Comparison of ENCODE assay signal across 12 cellular contexts in genomic region chr17:73492802-73493139, GRCh38.
A peak's percentile ranks its signal among the peaks of the same experiment; 100 is the strongest.
DNase-seq lines count a peak whose midpoint lies in the region; ATAC-seq and TF ChIP-seq lines count a peak whose summit lies in the region.
"Had no signal": no experiment of that assay in that cellular context is flagged by ENCODE, and none has a peak within 500 bp of the region (broad histone marks: within the 10 kb centered on the region; RNA-seq: fewer than 3 reads in every experiment).

No MANE protein-coding gene starts in this region.

- peak overlapping the region; percentile 34 for H3K4me3 Mint-ChIP-seq in glutamatergic neuron (ENCODE audit: unreplicated experiment)
- H3K4me3 Mint-ChIP-seq: activated CD4-positive, alpha-beta memory T cell treated with anti-CD3 and anti-CD28 coated beads for 36 hours; activated T-helper 1 cell treated with anti-CD3 and anti-CD28 coated beads, Interleukin-12 subunit alpha, Interleukin-12 subunit beta, Interleukin-2, Interleukin-4 antibody, amounts not matched to agents 30 ng/mL and 10 ng/mL and 1 ng/mL, durations not matched to agents 14 hours and 24 hours and 36 hours; stimulated activated naive CD8-positive, alpha-beta T cell treated with anti-CD3 and anti-CD28 coated beads, Interleukin-15, amount 100 ng/mL, for 72 hours had no signal

- peaks cover 1% of the 10 kb centered on the region for H3K36me3 Mint-ChIP-seq in glutamatergic neuron (ENCODE audit: unreplicated experiment)
- H3K36me3 Mint-ChIP-seq: activated CD4-positive, alpha-beta memory T cell treated with anti-CD3 and anti-CD28 coated beads for 36 hours had no signal

- DNase-seq in COR-L47 (lab: John Stamatoyannopoulos, UW) (peak; percentile 89), NCI-H1105 (lab: John Stamatoyannopoulos, UW) (peak; percentile 65), NCI-H524 (lab: John Stamatoyannopoulos, UW) (peak; percentile 64 to 89), glutamatergic neuron (peak; percentile 79), transverse colon (no peak), left cardiac atrium (no peak)
- DNase-seq: activated CD4-positive, alpha-beta memory T cell treated with anti-CD3 and anti-CD28 coated beads for 36 hours; Right ventricle myocardium superior; stimulated activated naive CD8-positive, alpha-beta T cell treated with anti-CD3 and anti-CD28 coated beads, Interleukin-15, amount 100 ng/mL, for 72 hours had no signal

- H3K36me3 ChIP-seq in transverse colon = no peaks in the 10 kb centered on the region

- no peaks in the 10 kb centered on the region for H3K4me1 ChIP-seq in transverse colon

- ATAC-seq in left cardiac atrium (no peak), HG03460 (IDR thresholded peaks at IDR 0.05; ENCODE audit: unreplicated experiment) (no peak), HG03175 (IDR thresholded peaks at IDR 0.05; ENCODE audit: unreplicated experiment) (no peak)
- ATAC-seq: stimulated activated naive CD8-positive, alpha-beta T cell treated with anti-CD3 and anti-CD28 coated beads, Interleukin-15, amount 100 ng/mL, for 72 hours had no signal

- H3K9me3 ChIP-seq in transverse colon = no peaks in the 10 kb centered on the region

- H3K27ac Mint-ChIP-seq in glutamatergic neuron (ENCODE audit: unreplicated experiment) = peak overlapping the region; percentile 52
- H3K27ac Mint-ChIP-seq: activated CD4-positive, alpha-beta memory T cell treated with anti-CD3 and anti-CD28 coated beads for 36 hours; activated T-helper 1 cell treated with anti-CD3 and anti-CD28 coated beads, Interleukin-12 subunit alpha, Interleukin-12 subunit beta, Interleukin-2, Interleukin-4 antibody, amounts not matched to agents 30 ng/mL and 10 ng/mL and 1 ng/mL, durations not matched to agents 14 hours and 24 hours and 36 hours; stimulated activated naive CD8-positive, alpha-beta T cell treated with anti-CD3 and anti-CD28 coated beads, Interleukin-15, amount 100 ng/mL, for 72 hours had no signal

- TF ChIP-seq CTCF in glutamatergic neuron (IDR thresholded peaks at IDR 0.05; ENCODE audit: partially characterized antibody, unreplicated experiment) (no peak), transverse colon (IDR thresholded peaks at IDR 0.05) (no peak)

- no peak overlapping the region for H3K4me3 ChIP-seq in transverse colon

- in situ Hi-C loops in transverse colon (cut with MboI; ENCODE audit: low pct_ligation_motif_present in 1 of 4, low pct_unique_long_range_greater_than_20kb in 1 of 4, low sequenced_read_pairs in 3 of 4) = no loop called here

- peaks cover 41% of the 10 kb centered on the region for H3K4me1 Mint-ChIP-seq in glutamatergic neuron (ENCODE audit: low read depth, unreplicated experiment)
- H3K4me1 Mint-ChIP-seq: stimulated activated naive CD8-positive, alpha-beta T cell treated with anti-CD3 and anti-CD28 coated beads, Interleukin-15, amount 100 ng/mL, for 72 hours had no signal

- TF ChIP-seq EP300 in transverse colon (IDR thresholded peaks at IDR 0.05; ENCODE audit: low read depth) = no peak

- intact Hi-C loops in transverse colon (cut with DNase I; ENCODE audit: low total_unique reads) = no loop called here
- intact Hi-C loops in left cardiac atrium (cut with DNase I) = no loop called here

- H3K27me3 ChIP-seq in transverse colon = no peaks in the 10 kb centered on the region

- H3K27ac ChIP-seq in transverse colon = no peak overlapping the region

- TF ChIP-seq POLR2A in transverse colon (IDR thresholded peaks at IDR 0.05) = no peak

- peaks cover 16% of the 10 kb centered on the region for H3K27me3 Mint-ChIP-seq in glutamatergic neuron (ENCODE audit: unreplicated experiment)
- H3K27me3 Mint-ChIP-seq: stimulated activated naive CD8-positive, alpha-beta T cell treated with anti-CD3 and anti-CD28 coated beads, Interleukin-15, amount 100 ng/mL, for 72 hours had no signal

- 66 to 70% methylated on average over 7 to 11 of the region's 11 CpGs for WGBS in transverse colon (ENCODE audit: low coverage in 1 of 2), 2 donors

- H3K9me3 Mint-ChIP-seq in glutamatergic neuron (ENCODE audit: unreplicated experiment) = peaks cover 20% of the 10 kb centered on the region
- H3K9me3 Mint-ChIP-seq: activated CD4-positive, alpha-beta memory T cell treated with anti-CD3 and anti-CD28 coated beads for 36 hours; activated T-helper 1 cell treated with anti-CD3 and anti-CD28 coated beads, Interleukin-12 subunit alpha, Interleukin-12 subunit beta, Interleukin-2, Interleukin-4 antibody, amounts not matched to agents 30 ng/mL and 10 ng/mL and 1 ng/mL, durations not matched to agents 14 hours and 24 hours and 36 hours; stimulated activated naive CD8-positive, alpha-beta T cell treated with anti-CD3 and anti-CD28 coated beads, Interleukin-15, amount 100 ng/mL, for 72 hours had no signal

Comparison
In these comparisons a context has a peak if more than half of its experiments do, and no peak if none do; other contexts are left out.
1. DNase-seq: peak in COR-L47 (single experiment), NCI-H1105 (single experiment), NCI-H524 (2 of 2) and glutamatergic neuron (single experiment); none in transverse colon (single experiment) and left cardiac atrium (single experiment).